9 cellular contexts compared by ENCODE assay signal in genomic region chr10:124700293-124701037, GRCh38. TPM values are rescaled to one million over a fixed set of nuclear protein-coding genes. Genes with fewer than 3 reads are reported as not detected.
A peak's percentile ranks its signal among the peaks of the same experiment; 100 is the strongest.
DNase-seq lines count a peak whose midpoint lies in the region; ATAC-seq and TF ChIP-seq lines count a peak whose summit lies in the region.
"Had no signal": no experiment of that assay in that cellular context is flagged by ENCODE, and none has a peak within 500 bp of the region (broad histone marks: within the 10 kb centered on the region; RNA-seq: fewer than 3 reads in every experiment).

No MANE protein-coding gene starts in this region.

- H3K36me3 ChIP-seq in right lobe of liver: no peaks in the 10 kb centered on the region
- H3K36me3 ChIP-seq in thymus (ENCODE audit: control insufficient read depth, insufficient read depth): peaks cover 76% of the 10 kb centered on the region

- no peak for TF ChIP-seq CTCF in right lobe of liver (IDR thresholded peaks at IDR 0.05)

- intact Hi-C loops in activated T-helper 1 cell treated with anti-CD3 and anti-CD28 coated beads, Interleukin-12 subunit alpha, Interleukin-12 subunit beta, Interleukin-2, Interleukin-4 antibody, amounts not matched to agents 30 ng/mL and 10 ng/mL and 1 ng/mL, durations not matched to agents 14 hours and 24 hours and 36 hours (cut with micrococcal nuclease): no loop called here
- intact Hi-C loops in right lobe of liver (cut with DNase I): no loop called here

- peaks cover 65% of the 10 kb centered on the region for H3K36me3 Mint-ChIP-seq in activated CD4-positive, alpha-beta T cell treated with anti-CD3 and anti-CD28 coated beads, Interleukin-2, amount 10 ng/mL, durations not matched to agents 7 days and 5 days (ENCODE audit: low read depth)
- peaks cover 56% of the 10 kb centered on the region for H3K36me3 Mint-ChIP-seq in activated T-helper 1 cell treated with anti-CD3 and anti-CD28 coated beads, Interleukin-12 subunit alpha, Interleukin-12 subunit beta, Interleukin-2, Interleukin-4 antibody, amounts not matched to agents 30 ng/mL and 10 ng/mL and 1 ng/mL, durations not matched to agents 14 hours and 24 hours and 36 hours (ENCODE audit: low read depth)

- WGBS in right lobe of liver (ENCODE audit: insufficient coverage, low coverage, low lambda C conversion rate, missing lambda C conversion rate): 61% methylated on average over 18 of the region's 26 CpGs
- 91% methylated on average over 26 of the region's 26 CpGs for WGBS in thymus

- no peak for DNase-seq in activated CD4-positive, alpha-beta T cell treated with anti-CD3 and anti-CD28 coated beads, Interleukin-2, amount 10 ng/mL, durations not matched to agents 7 days and 5 days
- no peak for DNase-seq in activated CD4-positive, alpha-beta T cell treated with anti-CD3 and anti-CD28 coated beads for 4 hours
- no peak for DNase-seq in activated T-helper 1 cell treated with anti-CD3 and anti-CD28 coated beads, Interleukin-12 subunit alpha, Interleukin-12 subunit beta, Interleukin-2, Interleukin-4 antibody, amounts not matched to agents 30 ng/mL and 10 ng/mL and 1 ng/mL, durations not matched to agents 14 hours and 24 hours and 36 hours (ENCODE audit: low spot score)
- DNase-seq in right lobe of liver (peak in 1 of 3 donors; percentile 25), NCI-H748 (lab: John Stamatoyannopoulos, UW; ENCODE audit: unreplicated experiment) (no peak)
- DNase-seq in stimulated activated CD4-positive, alpha-beta T cell treated with anti-CD3 and anti-CD28 coated beads, Interleukin-4, amount 100 ng/mL, for 1 hour: no peak
- DNase-seq: activated CD8-positive, alpha-beta memory T cell treated with anti-CD3 and anti-CD28 coated beads, Interleukin-2, amount 50 U/mL, for 4 hours had no signal

- POLR2A ChIA-PET in activated CD4-positive, alpha-beta T cell treated with anti-CD3 and anti-CD28 coated beads, Interleukin-2, amount 10 ng/mL, durations not matched to agents 7 days and 5 days (lab: Charles Lee): no interaction called here

- H3K9me3 Mint-ChIP-seq in activated CD4-positive, alpha-beta T cell treated with anti-CD3 and anti-CD28 coated beads, Interleukin-2, amount 10 ng/mL, durations not matched to agents 7 days and 5 days: no peaks in the 10 kb centered on the region
- no peaks in the 10 kb centered on the region for H3K9me3 Mint-ChIP-seq in activated T-helper 1 cell treated with anti-CD3 and anti-CD28 coated beads, Interleukin-12 subunit alpha, Interleukin-12 subunit beta, Interleukin-2, Interleukin-4 antibody, amounts not matched to agents 30 ng/mL and 10 ng/mL and 1 ng/mL, durations not matched to agents 14 hours and 24 hours and 36 hours

- H3K4me1 Mint-ChIP-seq in activated CD4-positive, alpha-beta T cell treated with anti-CD3 and anti-CD28 coated beads, Interleukin-2, amount 10 ng/mL, durations not matched to agents 7 days and 5 days: peaks cover 99% of the 10 kb centered on the region
- peaks cover 98% of the 10 kb centered on the region for H3K4me1 Mint-ChIP-seq in activated T-helper 1 cell treated with anti-CD3 and anti-CD28 coated beads, Interleukin-12 subunit alpha, Interleukin-12 subunit beta, Interleukin-2, Interleukin-4 antibody, amounts not matched to agents 30 ng/mL and 10 ng/mL and 1 ng/mL, durations not matched to agents 14 hours and 24 hours and 36 hours (ENCODE audit: low read depth)

- TF ChIP-seq POLR2A in right lobe of liver (IDR thresholded peaks at IDR 0.05): no peak

- H3K4me1 ChIP-seq in right lobe of liver (peaks cover 0 to 57% (median 21%) of the 10 kb centered on the region in 4 donors), thymus (ENCODE audit: control insufficient read depth, insufficient read depth, low read length) (peaks cover 75% of the 10 kb centered on the region)

- no peaks in the 10 kb centered on the region for H3K9me3 ChIP-seq in right lobe of liver
- no peaks in the 10 kb centered on the region for H3K9me3 ChIP-seq in thymus (ENCODE audit: control insufficient read depth)

- no peaks in the 10 kb centered on the region for H3K27me3 Mint-ChIP-seq in activated CD4-positive, alpha-beta T cell treated with anti-CD3 and anti-CD28 coated beads, Interleukin-2, amount 10 ng/mL, durations not matched to agents 7 days and 5 days
- H3K27me3 Mint-ChIP-seq in activated T-helper 1 cell treated with anti-CD3 and anti-CD28 coated beads, Interleukin-12 subunit alpha, Interleukin-12 subunit beta, Interleukin-2, Interleukin-4 antibody, amounts not matched to agents 30 ng/mL and 10 ng/mL and 1 ng/mL, durations not matched to agents 14 hours and 24 hours and 36 hours (ENCODE audit: insufficient read depth): no peaks in the 10 kb centered on the region

- peak overlapping the region; percentile 77 for H3K27ac Mint-ChIP-seq in activated CD4-positive, alpha-beta T cell treated with anti-CD3 and anti-CD28 coated beads, Interleukin-2, amount 10 ng/mL, durations not matched to agents 7 days and 5 days
- peak overlapping the region; percentile 80 for H3K27ac Mint-ChIP-seq in activated T-helper 1 cell treated with anti-CD3 and anti-CD28 coated beads, Interleukin-12 subunit alpha, Interleukin-12 subunit beta, Interleukin-2, Interleukin-4 antibody, amounts not matched to agents 30 ng/mL and 10 ng/mL and 1 ng/mL, durations not matched to agents 14 hours and 24 hours and 36 hours

- H3K27ac ChIP-seq in right lobe of liver: peak overlapping the region in 2 of 3 donors; percentile 74 to 81
- H3K27ac ChIP-seq in thymus (ENCODE audit: low read depth): peak overlapping the region; percentile 90

- no peak overlapping the region for H3K4me3 Mint-ChIP-seq in activated CD4-positive, alpha-beta T cell treated with anti-CD3 and anti-CD28 coated beads, Interleukin-2, amount 10 ng/mL, durations not matched to agents 7 days and 5 days
- H3K4me3 Mint-ChIP-seq in activated T-helper 1 cell treated with anti-CD3 and anti-CD28 coated beads, Interleukin-12 subunit alpha, Interleukin-12 subunit beta, Interleukin-2, Interleukin-4 antibody, amounts not matched to agents 30 ng/mL and 10 ng/mL and 1 ng/mL, durations not matched to agents 14 hours and 24 hours and 36 hours: no peak overlapping the region

- ATAC-seq in right lobe of liver (peak; percentile 3 to 26 (median 18)), GM21619 (IDR thresholded peaks at IDR 0.05; ENCODE audit: unreplicated experiment) (no peak)

- CTCF ChIA-PET in activated CD4-positive, alpha-beta T cell treated with anti-CD3 and anti-CD28 coated beads, Interleukin-2, amount 10 ng/mL, durations not matched to agents 7 days and 5 days (lab: Charles Lee): interaction anchor here (1.2 to 15.0 kb wide), 4 partner anchors 11 to 28 kb away, joined by 3 to 209 read pairs (median 10); no protein-coding TSS in a partner anchor

- H3K4me3 ChIP-seq in right lobe of liver (no peak overlapping the region), thymus (ENCODE audit: low read length) (no peak overlapping the region)

- H3K27me3 ChIP-seq in right lobe of liver: no peaks in the 10 kb centered on the region
- H3K27me3 ChIP-seq in thymus (ENCODE audit: control insufficient read depth, insufficient read depth): no peaks in the 10 kb centered on the region

RNA-seq across cellular contexts. Expression of gene FAM53B, which starts 43.7 kb away (rescaled TPM):
- 10 to 100 TPM; 30.1 to 30.9 TPM for total RNA-seq in activated CD4-positive, alpha-beta T cell treated with anti-CD3 and anti-CD28 coated beads, Interleukin-2, amount 10 ng/mL, durations not matched to agents 7 days and 5 days
- total RNA-seq in activated T-helper 1 cell treated with anti-CD3 and anti-CD28 coated beads, Interleukin-12 subunit alpha, Interleukin-12 subunit beta, Interleukin-2, Interleukin-4 antibody, amounts not matched to agents 30 ng/mL and 10 ng/mL and 1 ng/mL, durations not matched to agents 14 hours and 24 hours and 36 hours: 31.8 and 32.7 TPM in 2 replicates
- total RNA-seq in right lobe of liver: 10 to 100 TPM in 1 of 6 experiments, 1 to 10 TPM in 5; 4.4 to 10.8 (median 4.8) TPM
- polyA plus RNA-seq in thymus: 46.2 TPM
